6 cellular contexts compared by ENCODE assay signal in the genomic region with DNA sequence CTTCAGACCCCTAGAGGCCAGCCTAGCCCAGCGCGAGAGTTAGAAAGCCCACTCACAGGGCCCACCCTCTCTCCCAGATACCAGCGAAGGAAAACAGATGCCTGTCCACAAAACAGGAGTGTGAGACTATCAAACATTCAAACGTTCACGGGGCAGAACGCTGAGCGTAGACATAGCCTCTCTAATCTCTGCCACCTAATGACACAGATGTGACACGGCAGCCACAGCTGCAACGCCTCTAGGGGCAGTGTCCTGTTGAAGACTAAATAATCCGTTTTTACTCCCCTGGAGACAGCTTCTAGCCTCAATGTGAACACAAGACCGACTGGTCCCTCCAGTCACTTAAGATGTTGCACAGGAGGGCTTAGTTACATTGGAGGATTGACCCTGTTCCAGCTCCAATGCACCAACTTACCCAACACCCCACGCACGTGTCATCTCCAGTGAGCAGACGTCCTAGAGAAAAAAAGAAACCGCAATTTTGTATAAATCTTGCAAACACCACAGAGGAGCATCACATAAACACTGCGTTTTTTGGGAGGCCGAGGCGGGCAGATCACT.
DNase-seq lines count a peak whose midpoint lies in the region; ATAC-seq, FAIRE-seq and TF ChIP-seq lines count a peak whose summit lies in the region.

No MANE protein-coding gene starts in this region.

- no peak for TF ChIP-seq POLR2A in H54 (IDR thresholded peaks at IDR 0.05; ENCODE audit: low read depth, low read length)

- ATAC-seq in HG02623 (IDR thresholded peaks at IDR 0.05; ENCODE audit: unreplicated experiment) = no peak

- FAIRE-seq in H54 (lab: Jason Lieb, UNC) = no peak

- in situ Hi-C loops in GM13977 (cut with MboI; ENCODE audit: low pct_unique_long_range_greater_than_20kb, low sequenced_read_pairs, unreplicated experiment) = no loop called here

- peak; percentile 73 for TF ChIP-seq CTCF in GM13977 (IDR thresholded peaks at IDR 0.05; ENCODE audit: extremely low read depth, insufficient read depth, missing control alignments)

- DNase-seq in GM13977 (ENCODE audit: low spot score) = peak; percentile 87
- peak in 3 of 5 donors; percentile 39 to 60 (median 47) for DNase-seq in T-helper 1 cell
- DNase-seq in fibroblast of gingiva (ENCODE audit: low read depth) = peak; percentile 53
- peak in 4 of 6 experiments; percentile 21 to 43 (median 26) for DNase-seq in stimulated activated naive CD4-positive, alpha-beta T cell (lab: John Stamatoyannopoulos, UW)
- DNase-seq in H54 (ENCODE audit: insufficient read length, low spot score) = no peak
